ENCODE assay signal across 27 cellular contexts in the genomic region with DNA sequence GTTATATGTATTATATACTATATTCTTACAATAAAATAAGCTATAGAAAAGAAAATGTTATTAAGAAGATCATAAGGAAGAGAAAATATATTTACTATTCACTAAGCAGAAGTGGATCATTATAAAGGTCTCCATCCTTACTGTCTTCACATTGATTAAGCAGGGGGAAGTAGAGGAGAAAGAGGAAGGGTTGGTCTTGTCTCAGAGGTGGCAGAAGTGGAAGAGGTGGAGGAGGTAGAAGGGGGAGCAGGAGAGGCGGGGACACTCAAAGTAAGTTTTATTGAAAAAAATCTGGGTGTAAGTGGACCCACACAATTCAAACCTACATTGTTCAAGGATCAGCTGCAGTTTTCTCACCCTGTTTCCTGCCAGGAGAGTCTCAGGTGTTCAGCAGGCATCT. TPM values are rescaled to one million over a fixed set of nuclear protein-coding genes. Genes with fewer than 3 reads are reported as not detected.
DNase-seq lines count a peak whose midpoint lies in the region; ATAC-seq and TF ChIP-seq lines count a peak whose summit lies in the region.
"Had no signal": no experiment of that assay in that cellular context is flagged by ENCODE, and none has a peak within 500 bp of the region (broad histone marks: within the 10 kb centered on the region; RNA-seq: fewer than 3 reads in every experiment).

No MANE protein-coding gene starts in this region.

- no peaks in the 10 kb centered on the region for H3K4me1 ChIP-seq in breast epithelium
- H3K4me1 ChIP-seq in adipocyte (ENCODE audit: control insufficient read depth, insufficient read depth, low read length): peaks cover 33% of the 10 kb centered on the region
- H3K4me1 ChIP-seq: lower lobe of right lung, pancreas, SJSA1, upper lobe of right lung had no signal

- TF ChIP-seq POLR2A in breast epithelium (IDR thresholded peaks at IDR 0.05): no peak

- POLR2A ChIA-PET in MCF 10A (lab: Yijun Ruan, JAX): interaction anchor here (0.6 to 12.5 kb wide), 12 partner anchors 11 to 1167 kb away, joined by 3 to 205 read pairs (median 5); a partner anchor contains a TSS

- TF ChIP-seq CTCF in MCF 10A (IDR thresholded peaks at IDR 0.05; ENCODE audit: unreplicated experiment) (no peak), breast epithelium (IDR thresholded peaks at IDR 0.05) (no peak), omental fat pad (IDR thresholded peaks at IDR 0.05) (no peak)

- H3K9ac ChIP-seq in adipocyte (ENCODE audit: low read length): peak overlapping the region; percentile 36

- H3K27ac ChIP-seq in breast epithelium: no peak overlapping the region
- H3K27ac ChIP-seq: hepatocyte, lower lobe of right lung, pancreas, SJSA1, upper lobe of right lung had no signal

- H3K27me3 Mint-ChIP-seq in MCF 10A (ENCODE audit: insufficient read depth, unreplicated experiment): no peaks in the 10 kb centered on the region

- no peaks in the 10 kb centered on the region for H3K36me3 Mint-ChIP-seq in MCF 10A (ENCODE audit: insufficient read depth, unreplicated experiment)
- H3K36me3 Mint-ChIP-seq: activated naive CD4-positive, alpha-beta T cell treated with anti-CD3 and anti-CD28 coated beads, Interleukin-2, amount 50 U/mL, for 24 hours; brain had no signal

- no peak for DNase-seq in MCF 10A (ENCODE audit: unreplicated experiment)
- no peak for DNase-seq in breast epithelium (ENCODE audit: low spot score in 2 of 2)
- no peak for DNase-seq in adipocyte (ENCODE audit: low read depth)
- no peak for DNase-seq in cortex of kidney (lab: John Stamatoyannopoulos, UW)
- DNase-seq in omental fat pad (ENCODE audit: low spot score): no peak
- DNase-seq in H4 (ENCODE audit: low spot score): no peak
- DNase-seq in HuH-7 (ENCODE audit: low spot score): no peak
- DNase-seq: activated CD4-positive, alpha-beta memory T cell treated with anti-CD3 and anti-CD28 coated beads, Interleukin-2, amount 10 ng/mL, durations not matched to agents 7 days and 5 days; activated CD4-positive, CD25-positive, alpha-beta regulatory T cell; activated T-cell treated with anti-CD3 and anti-CD28 coated beads, Interleukin-2, amount 50 U/mL, for 48 hours; C1 segment of cervical spinal cord; islet precursor cell; lower lobe of right lung; NCI-H1417 treated with DMSO at 0.1 percent for 48 hours; NCI-H2171; NCI-H526 treated with DMSO at 0.1 percent for 48 hours; pancreas; upper lobe of right lung had no signal

- H3K9me3 ChIP-seq in breast epithelium (peaks cover 0 to 8% of the 10 kb centered on the region in 2 donors), adipocyte (ENCODE audit: control insufficient read depth, low read length) (peaks cover 19% of the 10 kb centered on the region)
- H3K9me3 ChIP-seq: lower lobe of right lung, pancreas, upper lobe of right lung had no signal

- H3K36me3 ChIP-seq in breast epithelium: no peaks in the 10 kb centered on the region
- H3K36me3 ChIP-seq in adipocyte (ENCODE audit: control insufficient read depth, insufficient read depth, low read length, severe bottlenecking): no peaks in the 10 kb centered on the region
- H3K36me3 ChIP-seq: lower lobe of right lung, pancreas, SJSA1, upper lobe of right lung had no signal

- intact Hi-C loops in MCF 10A (cut with micrococcal nuclease) (loop anchor here (2.0 kb wide), 1 partner anchor 15 kb away; no protein-coding TSS in a partner anchor), breast epithelium (cut with DNase I; ENCODE audit: low total_unique reads) (no loop called here)

- H3K27me3 ChIP-seq in breast epithelium: no peaks in the 10 kb centered on the region
- no peaks in the 10 kb centered on the region for H3K27me3 ChIP-seq in adipocyte (replicated peaks; ENCODE audit: control insufficient read depth, insufficient read depth, low read length)
- H3K27me3 ChIP-seq: hepatocyte, pancreas, SJSA1, upper lobe of right lung had no signal

- CTCF ChIA-PET in MCF 10A (lab: Yijun Ruan, JAX): interaction anchor here (4.1 to 6.3 kb wide), 2 partner anchors 17 to 26 kb away, joined by 20 to 52 read pairs; no protein-coding TSS in a partner anchor

- BruUV-seq in MCF 10A (replicated peaks; lab: Mats Ljungman, UMichigan): no TSS peak

- peaks cover 60% of the 10 kb centered on the region for H3K4me1 Mint-ChIP-seq in MCF 10A (ENCODE audit: insufficient read depth, unreplicated experiment)
- H3K4me1 Mint-ChIP-seq: activated naive CD4-positive, alpha-beta T cell treated with anti-CD3 and anti-CD28 coated beads, Interleukin-2, amount 50 U/mL, for 24 hours; brain had no signal

- H3K9me3 Mint-ChIP-seq in MCF 10A (ENCODE audit: unreplicated experiment): no peaks in the 10 kb centered on the region
- H3K9me3 Mint-ChIP-seq: activated CD4-positive, alpha-beta memory T cell treated with anti-CD3 and anti-CD28 coated beads, Interleukin-2, amount 10 ng/mL, durations not matched to agents 7 days and 5 days; activated naive CD4-positive, alpha-beta T cell treated with anti-CD3 and anti-CD28 coated beads, Interleukin-2, amount 50 U/mL, for 24 hours had no signal

- H3K4me3 ChIP-seq in breast epithelium: no peak overlapping the region
- H3K4me3 ChIP-seq in adipocyte (ENCODE audit: low read length): peak overlapping the region; percentile 31
- H3K4me3 ChIP-seq: coronary artery, hepatocyte, lower lobe of right lung, pancreas, SJSA1, upper lobe of right lung had no signal

- peak overlapping the region; percentile 88 for H3K27ac Mint-ChIP-seq in MCF 10A (ENCODE audit: low read depth, unreplicated experiment)
- H3K27ac Mint-ChIP-seq: activated CD4-positive, alpha-beta memory T cell treated with anti-CD3 and anti-CD28 coated beads, Interleukin-2, amount 10 ng/mL, durations not matched to agents 7 days and 5 days; brain had no signal

- ATAC-seq in HG03565 (IDR thresholded peaks at IDR 0.05; ENCODE audit: unreplicated experiment): peak; percentile 14
- ATAC-seq in omental fat pad (ENCODE audit: low FRiP score): no peak
- ATAC-seq: HCT116, lower lobe of right lung, upper lobe of right lung had no signal

- H3K4me3 Mint-ChIP-seq in MCF 10A (ENCODE audit: unreplicated experiment): peak overlapping the region; percentile 65
- H3K4me3 Mint-ChIP-seq: activated CD4-positive, alpha-beta memory T cell treated with anti-CD3 and anti-CD28 coated beads, Interleukin-2, amount 10 ng/mL, durations not matched to agents 7 days and 5 days; activated naive CD4-positive, alpha-beta T cell treated with anti-CD3 and anti-CD28 coated beads, Interleukin-2, amount 50 U/mL, for 24 hours; brain had no signal

RNA-seq across cellular contexts. Expression of a gene that starts 28.9 kb away (rescaled TPM):
- total RNA-seq in MCF 10A (2022) (54.0 and 64.4 TPM in 2 replicates), breast epithelium (10 to 100 TPM; 19.5 to 27.8 (median 21.6) TPM), omental fat pad (10 to 100 TPM; 11.5 to 16.7 (median 11.8) TPM)
- 4.5 and 5.7 TPM in 2 replicates for total RNA-seq in H4 (2014; rRNA removed; shearing (Covaris generic))

RNA-seq across cellular contexts. Expression of a gene that starts 42.3 kb away (rescaled TPM):
- total RNA-seq in MCF 10A (2022): not detected in 2 replicates
- not detected for total RNA-seq in breast epithelium
- not detected for total RNA-seq in omental fat pad
- not detected in 2 replicates for total RNA-seq in H4 (2014; rRNA removed; shearing (Covaris generic))
- total RNA-seq: activated CD4-positive, alpha-beta memory T cell treated with anti-CD3 and anti-CD28 coated beads, Interleukin-2, amount 10 ng/mL, durations not matched to agents 7 days and 5 days; lower lobe of right lung; sciatic nerve; SJSA1; T-helper 2 cell treated with Interferon-gamma antibody and Interleukin-4, amounts not matched to agents 100 ng/mL and 5 ng/mL, for 36 hours; upper lobe of right lung had no signal

RNA-seq across cellular contexts. Expression of a gene that starts 46.0 kb away (rescaled TPM):
- total RNA-seq in MCF 10A (2022) (not detected in 2 replicates), breast epithelium (not detected), omental fat pad (not detected)
- not detected in 2 replicates for total RNA-seq in H4 (2014; rRNA removed; shearing (Covaris generic))
- total RNA-seq: activated CD4-positive, alpha-beta memory T cell treated with anti-CD3 and anti-CD28 coated beads, Interleukin-2, amount 10 ng/mL, durations not matched to agents 7 days and 5 days; lower lobe of right lung; sciatic nerve; SJSA1; upper lobe of right lung had no signal
